1 cellular context compared by ENCODE assay signal in genomic region chr19:35902870-35903475, GRCh38.
A peak's percentile ranks its signal among the peaks of the same experiment; 100 is the strongest.
TF ChIP-seq lines count a peak whose summit lies in the region.

No MANE protein-coding gene starts in this region.

TF ChIP-seq in HepG2, 621 proteins besides CTCF, POLR2A, EP300 and RAD21:
- TF ChIP-seq, protein P1, sequence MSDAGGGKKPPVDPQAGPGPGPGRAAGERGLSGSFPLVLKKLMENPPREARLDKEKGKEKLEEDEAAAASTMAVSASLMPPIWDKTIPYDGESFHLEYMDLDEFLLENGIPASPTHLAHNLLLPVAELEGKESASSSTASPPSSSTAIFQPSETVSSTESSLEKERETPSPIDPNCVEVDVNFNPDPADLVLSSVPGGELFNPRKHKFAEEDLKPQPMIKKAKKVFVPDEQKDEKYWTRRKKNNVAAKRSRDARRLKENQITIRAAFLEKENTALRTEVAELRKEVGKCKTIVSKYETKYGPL (CRISPR knock-in tag; IDR thresholded peaks at IDR 0.05): no peak
- TF ChIP-seq, protein P2, sequence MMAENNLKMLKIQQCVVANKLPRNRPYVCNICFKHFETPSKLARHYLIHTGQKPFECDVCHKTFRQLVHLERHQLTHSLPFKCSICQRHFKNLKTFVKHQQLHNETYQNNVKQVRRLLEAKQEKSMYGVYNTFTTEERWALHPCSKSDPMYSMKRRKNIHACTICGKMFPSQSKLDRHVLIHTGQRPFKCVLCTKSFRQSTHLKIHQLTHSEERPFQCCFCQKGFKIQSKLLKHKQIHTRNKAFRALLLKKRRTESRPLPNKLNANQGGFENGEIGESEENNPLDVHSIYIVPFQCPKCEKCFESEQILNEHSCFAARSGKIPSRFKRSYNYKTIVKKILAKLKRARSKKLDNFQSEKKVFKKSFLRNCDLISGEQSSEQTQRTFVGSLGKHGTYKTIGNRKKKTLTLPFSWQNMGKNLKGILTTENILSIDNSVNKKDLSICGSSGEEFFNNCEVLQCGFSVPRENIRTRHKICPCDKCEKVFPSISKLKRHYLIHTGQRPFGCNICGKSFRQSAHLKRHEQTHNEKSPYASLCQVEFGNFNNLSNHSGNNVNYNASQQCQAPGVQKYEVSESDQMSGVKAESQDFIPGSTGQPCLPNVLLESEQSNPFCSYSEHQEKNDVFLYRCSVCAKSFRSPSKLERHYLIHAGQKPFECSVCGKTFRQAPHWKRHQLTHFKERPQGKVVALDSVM (CRISPR knock-in tag; IDR thresholded peaks at IDR 0.05): 0 out of 2 replicates have a peak, but pooled peaks have one; percentile 18
- peak; percentile 95 for TF ChIP-seq ZNF121 (CRISPR knock-in tag; IDR thresholded peaks at IDR 0.05)
